Comparison of ENCODE assay signal across 8 cellular contexts in genomic region chr6:125956506-125957390, GRCh38. TPM values are rescaled to one million over a fixed set of nuclear protein-coding genes. Genes with fewer than 3 reads are reported as not detected.
DNase-seq lines count a peak whose midpoint lies in the region; ATAC-seq and TF ChIP-seq lines count a peak whose summit lies in the region.

HINT3 (plus strand) TSS chr6:125956770; CDS start chr6:125956978, 208 bp downstream.

- ATAC-seq in HG03196 (IDR thresholded peaks at IDR 0.05; ENCODE audit: unreplicated experiment) (peak; percentile 92), activated B cell treated with CpG ODN at 0.5 μM for 24 hours (ENCODE audit: low read depth) (peak; percentile 85)

- H3K4me1 Mint-ChIP-seq in activated B cell treated with CpG ODN at 0.5 μM for 24 hours = peaks cover 4% of the 10 kb centered on the region
- peaks cover 7 to 12% of the 10 kb centered on the region in 2 donors for H3K4me1 Mint-ChIP-seq in immature natural killer cell

- H3K27me3 Mint-ChIP-seq in activated B cell treated with CpG ODN at 0.5 μM for 24 hours = peaks cover 3% of the 10 kb centered on the region
- H3K27me3 Mint-ChIP-seq in immature natural killer cell (ENCODE audit: low read depth in 3 of 3) = peaks cover 6 to 11% (median 6%) of the 10 kb centered on the region in 3 donors

- POLR2A ChIA-PET in activated B cell treated with CpG ODN at 0.5 μM for 24 hours (lab: Charles Lee) = interaction anchor here (0.6 to 3.5 kb wide), 18 partner anchors 8 to 655 kb away, joined by 3 to 52 read pairs (median 4); partner anchors contain the start of genes HDDC2, NCOA7 and TRMT11

- DNase-seq in AG09319 (ENCODE audit: extremely low read depth, low read depth) = peak; percentile 91
- peak; percentile 97 for DNase-seq in NCI-H226
- peak; percentile 95 for DNase-seq in activated B cell treated with CpG ODN at 0.5 μM for 24 hours
- DNase-seq in caudate nucleus (lab: John Stamatoyannopoulos, UW) = peak in 60 of 61 donors; percentile 59 to 98 (median 94)
- DNase-seq in immature natural killer cell = peak; percentile 96
- peak; percentile 95 for DNase-seq in smooth muscle cell of the brain vasculature (ENCODE audit: low read depth, low spot score)

- H3K27ac Mint-ChIP-seq in activated B cell treated with CpG ODN at 0.5 μM for 24 hours (peak within 1 kb of the TSS; percentile 62), immature natural killer cell (peak within 1 kb of the TSS in 1 of 6 donors; percentile 53)

- H3K36me3 Mint-ChIP-seq in activated B cell treated with CpG ODN at 0.5 μM for 24 hours (ENCODE audit: low read depth) (peaks cover 6% of the 10 kb centered on the region), immature natural killer cell (no peaks in the 10 kb centered on the region)

- in situ Hi-C loops in GM18951 (cut with MboI; ENCODE audit: low sequenced_read_pairs, unreplicated experiment) = no loop called here

- intact Hi-C loops in activated B cell treated with CpG ODN at 0.5 μM for 24 hours (cut with micrococcal nuclease) = loop anchor here (1.0 to 5.0 kb wide), 11 partner anchors 18 to 654 kb away; partner anchors contain the start of genes HEY2, NCOA7 and TRMT11

- TF ChIP-seq POLR2A in GM18951 (IDR thresholded peaks at IDR 0.05; ENCODE audit: extremely low read depth, insufficient read depth, insufficient read length) = peak; percentile 74

- H3K9me3 Mint-ChIP-seq in activated B cell treated with CpG ODN at 0.5 μM for 24 hours (no peaks in the 10 kb centered on the region), immature natural killer cell (no peaks in the 10 kb centered on the region)

- H3K27ac ChIP-seq in caudate nucleus (ENCODE audit: low read depth, low read length) = peak within 1 kb of the TSS; percentile 98

- no peak within 1 kb of the TSS for H3K4me3 Mint-ChIP-seq in activated B cell treated with CpG ODN at 0.5 μM for 24 hours
- H3K4me3 Mint-ChIP-seq in immature natural killer cell = peak within 1 kb of the TSS in 1 of 5 donors; percentile 68

- TF ChIP-seq CTCF in AG09319 (IDR thresholded peaks at IDR 0.05; ENCODE audit: low read depth, low read length) (peak; percentile 92), activated B cell treated with CpG ODN at 0.5 μM for 24 hours (IDR thresholded peaks at IDR 0.05) (peak; percentile 92)

- CTCF ChIA-PET in activated B cell treated with CpG ODN at 0.5 μM for 24 hours (lab: Charles Lee) = interaction anchor here (0.6 to 4.1 kb wide), 29 partner anchors 8 to 655 kb away, joined by 3 to 57 read pairs (median 5); partner anchors contain the start of genes HDDC2, NCOA7 and TRMT11

RNA-seq across cellular contexts. Expression of gene HINT3, which starts in this region (rescaled TPM):
- total RNA-seq in activated B cell treated with CpG ODN at 0.5 μM for 24 hours = 10.6 and 11.1 TPM in 2 replicates
- 10 to 100 TPM in 1 of 3 donors, 1 to 10 TPM in 2; 3.7 to 10.3 (median 6.6) TPM for polyA plus RNA-seq in immature natural killer cell

Comparison
In these comparisons a context has a peak if more than half of its experiments do, and no peak if none do; other contexts are left out.
1. Peak in every context shown above with its lines: DNase-seq, ATAC-seq and H3K27ac ChIP-seq.